In the genomic region with DNA sequence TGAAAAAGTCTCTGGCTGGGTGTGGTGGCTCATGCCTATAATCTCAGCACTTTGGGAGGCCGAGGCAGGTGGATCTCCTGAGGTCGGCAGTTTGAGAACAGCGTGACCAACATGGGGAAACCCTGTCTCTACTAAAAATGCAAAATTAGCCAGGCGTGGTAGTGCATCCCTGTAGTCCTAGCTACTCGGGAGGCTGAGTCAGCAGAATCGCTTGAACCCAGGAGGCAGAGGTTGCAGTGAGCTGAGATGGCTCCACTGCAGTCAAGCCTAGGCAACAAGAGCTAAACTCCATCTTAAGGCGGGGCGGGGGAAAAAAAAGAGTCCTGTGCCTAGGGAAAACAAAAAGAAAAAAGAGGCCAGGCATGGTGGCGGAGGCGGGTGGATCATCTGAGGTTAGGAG, we compare ENCODE assay signal across 22 cellular contexts. TPM values are rescaled to one million over a fixed set of nuclear protein-coding genes. Genes with fewer than 3 reads are reported as not detected.
DNase-seq lines count a peak whose midpoint lies in the region; ATAC-seq, FAIRE-seq and TF ChIP-seq lines count a peak whose summit lies in the region.
"Had no signal": no experiment of that assay in that cellular context is flagged by ENCODE, and none has a peak within 500 bp of the region (broad histone marks: within the 10 kb centered on the region; RNA-seq: fewer than 3 reads in every experiment).

No MANE protein-coding gene starts in this region.

- H3K9me3 ChIP-seq in IMR-90 (ENCODE audit: control insufficient read depth, insufficient read depth, low read length) (peaks cover 25% of the 10 kb centered on the region), astrocyte (ENCODE audit: insufficient read depth, low read depth, low read length) (no peaks in the 10 kb centered on the region), PC-3 (ENCODE audit: low read length) (peaks cover 19% of the 10 kb centered on the region; the same call in 1 of the 2 replicates)
- H3K9me3 ChIP-seq: pancreas had no signal

- no peak overlapping the region for H2AK5ac ChIP-seq in IMR-90 (ENCODE audit: low read depth, low read length)

- TF ChIP-seq POLR2A in IMR-90 (IDR thresholded peaks at IDR 0.05; ENCODE audit: low read depth, low read length), result no peak

- H2BK5ac ChIP-seq in IMR-90 (ENCODE audit: low read depth, low read length, poor library complexity, severe bottlenecking), result no peak overlapping the region

- no peak for FAIRE-seq in astrocyte (lab: Jason Lieb, UNC)
- FAIRE-seq in urothelium cell line (lab: Jason Lieb, UNC), result no peak
- FAIRE-seq: A204.1, endothelial cell of umbilical vein, pancreas, RCC 7860 had no signal

- no peak overlapping the region for H3K27ac ChIP-seq in IMR-90 (ENCODE audit: insufficient read depth, low read length)
- H3K27ac ChIP-seq in astrocyte (ENCODE audit: low read depth, low read length), result no peak overlapping the region
- H3K27ac ChIP-seq in PC-3 (ENCODE audit: low read length), result no peak overlapping the region
- H3K27ac ChIP-seq: foreskin keratinocyte, pancreas, skin epidermis, transverse colon had no signal

- H3F3A ChIP-seq in PC-3 (ENCODE audit: low read length, unreplicated experiment), result no peaks in the 10 kb centered on the region

- H3K79me2 ChIP-seq in astrocyte (ENCODE audit: insufficient read depth, low read length), result peaks cover 67% of the 10 kb centered on the region
- no peaks in the 10 kb centered on the region for H3K79me2 ChIP-seq in PC-3 (ENCODE audit: low read length)

- ATAC-seq in IMR-90 (ENCODE audit: low read depth) (no peak), PC-3 (no peak)
- ATAC-seq: foreskin keratinocyte, left cardiac atrium, pancreas had no signal

- H2BK15ac ChIP-seq in IMR-90 (ENCODE audit: low read depth, low read length), result no peak overlapping the region

- H3K79me1 ChIP-seq in IMR-90 (ENCODE audit: low read depth in 1 of 2, low read length in 2 of 2), result no peaks in the 10 kb centered on the region; a peak in 2 of 4 replicates

- no peak overlapping the region for H3K4me3 ChIP-seq in IMR-90 (ENCODE audit: insufficient read depth, low read depth, low read length)
- H3K4me3 ChIP-seq in astrocyte (ENCODE audit: insufficient read depth, low read depth, low read length), result no peak overlapping the region
- no peak overlapping the region for H3K4me3 ChIP-seq in PC-3 (ENCODE audit: low read length)
- H3K4me3 ChIP-seq: pancreas, skin epidermis, transverse colon had no signal

- H3K4me1 ChIP-seq in IMR-90 (ENCODE audit: control insufficient read depth, insufficient read depth, low read length) (no peaks in the 10 kb centered on the region), astrocyte (ENCODE audit: insufficient read depth, low read length) (no peaks in the 10 kb centered on the region), PC-3 (ENCODE audit: insufficient read depth, low read length) (no peaks in the 10 kb centered on the region)
- H3K4me1 ChIP-seq: foreskin keratinocyte had no signal

- TF ChIP-seq RAD21 in IMR-90 (IDR thresholded peaks at IDR 0.05; ENCODE audit: low read length), result no peak

- no peak overlapping the region for H2BK120ac ChIP-seq in IMR-90 (ENCODE audit: low read depth, low read length)

- H3K4me1 Mint-ChIP-seq in activated CD4-positive, alpha-beta T cell treated with anti-CD3 and anti-CD28 coated beads, Interleukin-2, amount 10 ng/mL, durations not matched to agents 24 days and 14 days, result peaks cover 3% of the 10 kb centered on the region
- H3K4me1 Mint-ChIP-seq in astrocyte (ENCODE audit: low read depth, unreplicated experiment) (no peaks in the 10 kb centered on the region), neural crest cell (peaks cover 22% of the 10 kb centered on the region)

- H3K56ac ChIP-seq in IMR-90 (ENCODE audit: extremely low read depth, insufficient read depth, low read length), result no peak overlapping the region

- no peak overlapping the region for H3K14ac ChIP-seq in IMR-90 (replicated peaks; ENCODE audit: low read depth, low read length)

- H2BK20ac ChIP-seq in IMR-90 (ENCODE audit: low read depth, low read length), result no peak overlapping the region

- WGBS in IMR-90 (ENCODE audit: extremely low coverage in 2 of 2, insufficient read length in 1 of 2), 2 experiments, result 98% methylated on average over 6 of the region's 10 CpGs; no CpG with 5 or more reads in 1 of the 2 experiments

- H3K36me3 ChIP-seq in IMR-90 (ENCODE audit: control insufficient read depth, insufficient read depth, low read length), result 0 out of 2 replicates have a peak, but pooled peaks cover 1% of the 10 kb centered on the region
- H3K36me3 ChIP-seq in astrocyte (ENCODE audit: insufficient read depth, low read length), result no peaks in the 10 kb centered on the region
- no peaks in the 10 kb centered on the region for H3K36me3 ChIP-seq in PC-3 (ENCODE audit: low read depth, low read length)
- H3K36me3 ChIP-seq: pancreas had no signal

- in situ Hi-C loops in IMR-90 (cut with MboI; ENCODE audit: low sequenced_read_pairs), result no loop called here

- no peak for DNase-seq in activated CD4-positive, alpha-beta T cell treated with anti-CD3 and anti-CD28 coated beads, Interleukin-2, amount 10 ng/mL, durations not matched to agents 24 days and 14 days
- no peak for DNase-seq in activated CD4-positive, alpha-beta T cell treated with anti-CD3 and anti-CD28 coated beads, Interleukin-2, amount 50 U/mL, for 1 hour
- no peak for DNase-seq in IMR-90
- no peak for DNase-seq in astrocyte (ENCODE audit: low read depth)
- no peak for DNase-seq in neural crest cell (ENCODE audit: low read depth, low spot score)
- no peak for DNase-seq in HPDE6-E6E7 (ENCODE audit: extremely low spot score)
- no peak for DNase-seq in urothelium cell line (ENCODE audit: low spot score)
- no peak for DNase-seq in PC-3
- DNase-seq: aorta; COR-L47; foreskin keratinocyte; left cardiac atrium; NCI-H1417 treated with DMSO at 0.1 percent for 48 hours; NCI-H82; pancreas; SK-N-SH; stimulated activated CD4-positive, alpha-beta T cell treated with anti-CD3 and anti-CD28 coated beads, Interleukin-4, amount 100 ng/mL, for 4 hours; transverse colon had no signal

- no peaks in the 10 kb centered on the region for H3K9me1 ChIP-seq in IMR-90 (ENCODE audit: insufficient read depth, low read length)

- BruUV-seq in IMR-90 (replicated peaks; lab: Mats Ljungman, UMichigan), result no TSS peak
- BruUV-seq in PC-3 (replicated peaks; lab: Mats Ljungman, UMichigan), result no TSS peak

- H3K27me3 ChIP-seq in IMR-90 (ENCODE audit: control insufficient read depth, insufficient read depth, low read length) (no peaks in the 10 kb centered on the region), astrocyte (ENCODE audit: insufficient read depth, low read length) (no peaks in the 10 kb centered on the region), PC-3 (ENCODE audit: low read length) (no peaks in the 10 kb centered on the region)
- H3K27me3 ChIP-seq: foreskin keratinocyte, pancreas, transverse colon had no signal

- no peaks in the 10 kb centered on the region for H3K27me3 Mint-ChIP-seq in activated CD4-positive, alpha-beta T cell treated with anti-CD3 and anti-CD28 coated beads, Interleukin-2, amount 10 ng/mL, durations not matched to agents 24 days and 14 days
- H3K27me3 Mint-ChIP-seq in astrocyte (ENCODE audit: low read depth, unreplicated experiment), result no peaks in the 10 kb centered on the region
- H3K27me3 Mint-ChIP-seq in neural crest cell (ENCODE audit: low read depth), result peaks cover 30% of the 10 kb centered on the region

- H3K23ac ChIP-seq in IMR-90 (ENCODE audit: low read depth, low read length), result no peak overlapping the region

- no peak overlapping the region for H3K4ac ChIP-seq in IMR-90 (ENCODE audit: low read depth, low read length)

- POLR2A ChIA-PET in IMR-90 (lab: Charles Lee; ENCODE audit: unreplicated experiment), result no interaction called here
- POLR2A ChIA-PET in PC-3 (lab: Charles Lee; ENCODE audit: unreplicated experiment), result no interaction called here

- no peak overlapping the region for H2AK9ac ChIP-seq in IMR-90 (replicated peaks; ENCODE audit: low read depth, low read length, poor library complexity)

- intact Hi-C loops in activated CD4-positive, alpha-beta T cell treated with anti-CD3 and anti-CD28 coated beads, Interleukin-2, amount 10 ng/mL, durations not matched to agents 24 days and 14 days (cut with micrococcal nuclease), result no loop called here
- intact Hi-C loops in IMR-90 (cut with micrococcal nuclease) (no loop called here), PC-3 (cut with micrococcal nuclease) (no loop called here)

- no peak overlapping the region for H3K4me2 ChIP-seq in IMR-90 (ENCODE audit: low read depth, low read length)
- no peak overlapping the region for H3K4me2 ChIP-seq in astrocyte (ENCODE audit: low read length)
- H3K4me2 ChIP-seq in PC-3 (ENCODE audit: low read length), result no peak overlapping the region
- H3K4me2 ChIP-seq: SK-N-SH had no signal

- H3K9ac ChIP-seq in IMR-90 (ENCODE audit: low read depth, low read length), result no peak overlapping the region
- H3K9ac ChIP-seq in astrocyte (ENCODE audit: low read length), result no peak overlapping the region
- H3K9ac ChIP-seq in PC-3 (ENCODE audit: low read length), result no peak overlapping the region
- H3K9ac ChIP-seq: SK-N-SH had no signal

- dilution Hi-C loops in IMR-90 (cut with HindIII; ENCODE audit: low sequenced_read_pairs, unreplicated experiment), result no loop called here

- H3K9me2 ChIP-seq in PC-3 (replicated peaks; ENCODE audit: low read length), result no peaks in the 10 kb centered on the region
- H3K9me2 ChIP-seq: SK-N-SH had no signal

- no peak for TF ChIP-seq CTCF in IMR-90 (conservative IDR thresholded peaks at IDR 0.05; ENCODE audit: low read depth, low read length)
- no peak for TF ChIP-seq CTCF in astrocyte (IDR thresholded peaks at IDR 0.05; ENCODE audit: insufficient read depth, low read depth, low read length)
- TF ChIP-seq CTCF in neural crest cell (conservative IDR thresholded peaks at IDR 0.05), result no peak
- TF ChIP-seq CTCF in PC-3 (conservative IDR thresholded peaks at IDR 0.05; ENCODE audit: low read depth, low read length), result no peak

- H3K36me3 Mint-ChIP-seq in activated CD4-positive, alpha-beta T cell treated with anti-CD3 and anti-CD28 coated beads, Interleukin-2, amount 10 ng/mL, durations not matched to agents 24 days and 14 days (ENCODE audit: low read depth), result peaks cover 62% of the 10 kb centered on the region
- H3K36me3 Mint-ChIP-seq in astrocyte (ENCODE audit: low read depth, unreplicated experiment) (peaks cover 16% of the 10 kb centered on the region), neural crest cell (ENCODE audit: low read depth) (peaks cover 58% of the 10 kb centered on the region)

- H4K91ac ChIP-seq in IMR-90 (ENCODE audit: insufficient read depth, low read depth, low read length), result no peak overlapping the region

- H3K9me3 Mint-ChIP-seq in activated CD4-positive, alpha-beta T cell treated with anti-CD3 and anti-CD28 coated beads, Interleukin-2, amount 10 ng/mL, durations not matched to agents 24 days and 14 days, result peaks cover 23% of the 10 kb centered on the region
- peaks cover 7% of the 10 kb centered on the region for H3K9me3 Mint-ChIP-seq in astrocyte (ENCODE audit: unreplicated experiment)
- H3K9me3 Mint-ChIP-seq in neural crest cell, result peaks cover 21% of the 10 kb centered on the region

- H4K8ac ChIP-seq in IMR-90 (ENCODE audit: low read depth in 2 of 2, low read length in 2 of 2), result no peak overlapping the region

- H2AFZ ChIP-seq in IMR-90 (replicated peaks; ENCODE audit: low read length, poor library complexity) (no peak overlapping the region), astrocyte (ENCODE audit: low read depth, low read length) (no peak overlapping the region), PC-3 (ENCODE audit: low read length) (no peak overlapping the region)

- H4K5ac ChIP-seq in IMR-90 (ENCODE audit: low read depth, low read length), result no peak overlapping the region

- CTCF ChIA-PET in IMR-90 (lab: Yijun Ruan, JAX) (no interaction called here), PC-3 (lab: Charles Lee) (no interaction called here)

- H3K4me3 Mint-ChIP-seq in activated CD4-positive, alpha-beta T cell treated with anti-CD3 and anti-CD28 coated beads, Interleukin-2, amount 10 ng/mL, durations not matched to agents 24 days and 14 days, result peak overlapping the region; percentile 40
- peak overlapping the region; percentile 54 for H3K4me3 Mint-ChIP-seq in astrocyte (ENCODE audit: unreplicated experiment)
- peak overlapping the region; percentile 82 for H3K4me3 Mint-ChIP-seq in neural crest cell

- H3K18ac ChIP-seq in IMR-90 (ENCODE audit: low read depth, low read length), result no peak overlapping the region

- H3K27ac Mint-ChIP-seq in activated CD4-positive, alpha-beta T cell treated with anti-CD3 and anti-CD28 coated beads, Interleukin-2, amount 10 ng/mL, durations not matched to agents 24 days and 14 days, result no peak overlapping the region
- H3K27ac Mint-ChIP-seq in astrocyte (ENCODE audit: unreplicated experiment) (peak overlapping the region; percentile 26), neural crest cell (ENCODE audit: unreplicated experiment) (no peak overlapping the region)

- no peaks in the 10 kb centered on the region for H4K20me1 ChIP-seq in IMR-90 (ENCODE audit: insufficient read depth, low read length)
- H4K20me1 ChIP-seq in astrocyte (ENCODE audit: insufficient read depth, low read length), result peaks cover 8% of the 10 kb centered on the region
- H4K20me1 ChIP-seq in PC-3 (ENCODE audit: low read length), result no peaks in the 10 kb centered on the region

RNA-seq across cellular contexts. Expression of gene ZNF43, which starts 2.2 kb away (rescaled TPM):
- total RNA-seq in activated CD4-positive, alpha-beta T cell treated with anti-CD3 and anti-CD28 coated beads, Interleukin-2, amount 10 ng/mL, durations not matched to agents 24 days and 14 days, result 30.3 and 33.3 TPM in 2 replicates
- total RNA-seq in IMR-90 (2012; rRNA removed) (8.8 and 10.6 TPM in 2 replicates), astrocyte (11.8 and 15.3 TPM in 2 replicates), neural crest cell (80.3 and 85.9 TPM in 2 replicates), PC-3 (2014; rRNA removed) (1.4 and 1.9 TPM in 2 replicates)
- polyA plus RNA-seq in IMR-90 (2012; rRNA removed), result 1.9 and 2.9 TPM in 2 replicates
- polyA plus RNA-seq in IMR-90 (2012; cell fraction: cytosol; rRNA removed), result 0.55 and 1.1 TPM in 2 replicates
- polyA plus RNA-seq in IMR-90 (2012; cell fraction: nucleus; rRNA removed; ENCODE audit: low replicate concordance), result 1.8 and 8.4 TPM in 2 replicates
